ENCODE assay signal across 28 cellular contexts in the genomic region with DNA sequence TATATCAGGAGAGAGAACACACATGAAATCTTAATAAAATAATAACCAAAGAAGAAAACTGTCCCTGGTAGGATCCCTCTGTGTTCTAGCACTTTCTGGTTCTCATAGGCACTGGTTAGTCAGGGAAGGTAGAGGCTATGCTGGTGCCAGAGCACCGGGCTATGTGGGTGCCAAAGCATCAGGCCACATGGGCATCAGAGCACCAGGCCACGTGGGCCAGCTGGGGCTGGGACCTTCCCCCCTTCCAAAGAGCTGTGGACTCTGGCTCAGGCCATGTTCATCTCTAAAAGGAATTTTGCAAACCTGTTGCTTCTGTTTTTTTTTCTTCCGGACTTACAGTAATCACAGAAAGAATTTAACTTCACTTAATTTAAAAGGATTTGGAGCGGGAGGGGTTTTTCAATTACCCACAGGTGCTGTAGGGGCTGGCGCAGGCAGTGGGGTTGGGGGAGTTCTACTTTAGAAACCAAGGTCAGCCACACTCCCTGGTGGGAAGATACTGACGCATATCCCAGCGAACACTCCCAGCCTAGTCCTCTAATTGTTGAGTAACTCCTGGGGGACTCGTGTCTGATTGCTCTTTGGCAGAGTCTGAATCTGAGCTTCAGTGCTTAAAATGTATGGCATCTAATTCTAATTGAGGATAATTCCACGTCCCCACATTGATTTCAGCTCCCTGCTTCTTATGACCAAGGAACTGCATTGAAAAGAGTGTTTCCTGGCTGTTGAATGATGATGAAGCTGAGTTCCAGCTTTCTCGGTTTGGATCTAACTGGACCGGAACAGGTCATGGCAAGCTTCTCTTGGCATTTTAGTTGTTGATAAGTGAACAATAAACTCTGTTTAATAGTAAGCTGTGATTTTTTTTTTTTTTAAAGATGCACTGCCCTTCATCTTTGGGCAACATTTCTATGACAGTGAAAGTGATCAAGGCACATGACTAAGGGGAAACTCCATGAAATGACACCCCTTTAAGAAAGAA.
A peak's percentile ranks its signal among the peaks of the same experiment; 100 is the strongest.
DNase-seq lines count a peak whose midpoint lies in the region; ATAC-seq and TF ChIP-seq lines count a peak whose summit lies in the region.
"Had no signal": no experiment of that assay in that cellular context is flagged by ENCODE, and none has a peak within 500 bp of the region (broad histone marks: within the 10 kb centered on the region; RNA-seq: fewer than 3 reads in every experiment).

No MANE protein-coding gene starts in this region.

- intact Hi-C loops in A673 (cut with micrococcal nuclease; ENCODE audit: unreplicated experiment) (no loop called here), Calu3 (cut with micrococcal nuclease; ENCODE audit: unreplicated experiment) (no loop called here), breast epithelium (cut with DNase I; ENCODE audit: low total_unique reads) (no loop called here)

- H3K27ac Mint-ChIP-seq in WTC11 (no peak overlapping the region), Calu3 (ENCODE audit: unreplicated experiment) (no peak overlapping the region)
- H3K27ac Mint-ChIP-seq: activated naive CD4-positive, alpha-beta T cell treated with anti-CD3 and anti-CD28 coated beads, Interleukin-2, amount 10 ng/mL, durations not matched to agents 7 days and 5 days; stimulated activated memory B cell treated with anti-CD40 and anti-IgM and Interleukin-4, amounts not matched to agents 10 μg/mL and 1 μg/mL and 100 μg/mL, for 72 hours had no signal

- no peak for TF ChIP-seq POLR2A in breast epithelium (IDR thresholded peaks at IDR 0.05)

- POLR2A ChIA-PET in A673 (lab: Charles Lee; ENCODE audit: low non-redundant PET) (no interaction called here), WTC11 (lab: Charles Lee) (no interaction called here)

- no peak overlapping the region for H3K27ac ChIP-seq in A673 (ENCODE audit: low read depth, low read length, poor library complexity, severe bottlenecking)
- no peak overlapping the region for H3K27ac ChIP-seq in breast epithelium
- H3K27ac ChIP-seq: A549, BLaER1, neutrophil, Peyer's patch, SJSA1, uterus had no signal

- no peaks in the 10 kb centered on the region for H3K36me3 Mint-ChIP-seq in WTC11
- H3K36me3 Mint-ChIP-seq in Calu3 (ENCODE audit: insufficient read depth, unreplicated experiment) = no peaks in the 10 kb centered on the region
- H3K36me3 Mint-ChIP-seq: activated naive CD4-positive, alpha-beta T cell treated with anti-CD3 and anti-CD28 coated beads, Interleukin-2, amount 10 ng/mL, durations not matched to agents 7 days and 5 days; stimulated activated memory B cell treated with anti-CD40 and anti-IgM and Interleukin-4, amounts not matched to agents 10 μg/mL and 1 μg/mL and 100 μg/mL, for 72 hours had no signal

- H3K9me3 ChIP-seq in A673 (ENCODE audit: low read depth, low read length, poor library complexity, severe bottlenecking) (no peaks in the 10 kb centered on the region), neuron (ENCODE audit: low read length) (no peaks in the 10 kb centered on the region), breast epithelium (no peaks in the 10 kb centered on the region)
- H3K9me3 ChIP-seq: A549, BLaER1, neutrophil, Peyer's patch, SJSA1, uterus had no signal

- no TSS peak for BruUV-seq in A673 (replicated peaks; lab: Mats Ljungman, UMichigan)
- BruUV-seq in Calu3 (replicated peaks; lab: Mats Ljungman, UMichigan) = no TSS peak

- H3K4me3 Mint-ChIP-seq in WTC11 = no peak overlapping the region
- no peak overlapping the region for H3K4me3 Mint-ChIP-seq in Calu3 (ENCODE audit: low read depth, unreplicated experiment)
- H3K4me3 Mint-ChIP-seq: activated naive CD4-positive, alpha-beta T cell treated with anti-CD3 and anti-CD28 coated beads, Interleukin-2, amount 10 ng/mL, durations not matched to agents 7 days and 5 days; stimulated activated memory B cell treated with anti-CD40 and anti-IgM and Interleukin-4, amounts not matched to agents 10 μg/mL and 1 μg/mL and 100 μg/mL, for 72 hours had no signal

- DNase-seq in A673 (ENCODE audit: low spot score) (peak; percentile 63), WTC11 (ENCODE audit: low spot score) (no peak), fibroblast of villous mesenchyme (ENCODE audit: low read depth) (peak; percentile 19), Calu3 (no peak), KBM-7 (no peak), globus pallidus (ENCODE audit: low spot score) (no peak), breast epithelium (ENCODE audit: low spot score in 2 of 2) (no peak)
- DNase-seq: activated CD4-positive, alpha-beta T cell treated with anti-CD3 and anti-CD28 coated beads, Interleukin-2, amount 50 U/mL, for 1 hour; activated naive CD4-positive, alpha-beta T cell treated with anti-CD3 and anti-CD28 coated beads, Interleukin-2, amount 10 ng/mL, durations not matched to agents 7 days and 5 days; central memory CD4-positive, alpha-beta T cell; dermis blood vessel endothelial cell; DMS79; islet precursor cell; MM.1S; NCI-H146; NCI-H2171; NCI-H524 treated with DMSO at 0.1 percent for 48 hours; Peyer's patch; stimulated activated CD4-positive, alpha-beta T cell treated with anti-CD3 and anti-CD28 coated beads, Interleukin-4, amount 100 ng/mL, for 1 hour; T-helper 1 cell; uterus had no signal

- H3K4me3 ChIP-seq in A673 (ENCODE audit: low read depth, low read length, poor library complexity, severe bottlenecking) = no peak overlapping the region
- H3K4me3 ChIP-seq in fibroblast of villous mesenchyme (ENCODE audit: low read depth, low read length) = no peak overlapping the region
- H3K4me3 ChIP-seq in neuron (ENCODE audit: low read length) = no peak overlapping the region
- H3K4me3 ChIP-seq in breast epithelium = no peak overlapping the region
- H3K4me3 ChIP-seq: A549, BLaER1, K562, Peyer's patch, SJSA1, uterus had no signal

- H3K36me3 ChIP-seq in A673 (ENCODE audit: insufficient read depth, low read length, poor library complexity, severe bottlenecking) (no peaks in the 10 kb centered on the region), neuron (ENCODE audit: insufficient read depth, low read length) (no peaks in the 10 kb centered on the region), breast epithelium (no peaks in the 10 kb centered on the region)
- H3K36me3 ChIP-seq: BLaER1, neutrophil, Peyer's patch, SJSA1, uterus had no signal

- H3K9me3 Mint-ChIP-seq in WTC11 (no peaks in the 10 kb centered on the region), Calu3 (ENCODE audit: low read depth, unreplicated experiment) (no peaks in the 10 kb centered on the region)
- H3K9me3 Mint-ChIP-seq: activated naive CD4-positive, alpha-beta T cell treated with anti-CD3 and anti-CD28 coated beads, Interleukin-2, amount 10 ng/mL, durations not matched to agents 7 days and 5 days; stimulated activated memory B cell treated with anti-CD40 and anti-IgM and Interleukin-4, amounts not matched to agents 10 μg/mL and 1 μg/mL and 100 μg/mL, for 72 hours had no signal

- TF ChIP-seq CTCF in A673 (conservative IDR thresholded peaks at IDR 0.05; ENCODE audit: low read depth, low read length) (no peak), WTC11 (IDR thresholded peaks at IDR 0.05) (no peak), fibroblast of villous mesenchyme (IDR thresholded peaks at IDR 0.05; ENCODE audit: insufficient read depth, low read depth, low read length) (no peak), Calu3 (IDR thresholded peaks at IDR 0.05; ENCODE audit: unreplicated experiment) (no peak), breast epithelium (IDR thresholded peaks at IDR 0.05) (no peak)

- H3K27me3 ChIP-seq in A673 (replicated peaks; ENCODE audit: insufficient read depth, low read depth, low read length, poor library complexity) (no peaks in the 10 kb centered on the region), neuron (ENCODE audit: insufficient read depth, low read length) (no peaks in the 10 kb centered on the region), breast epithelium (no peaks in the 10 kb centered on the region)
- H3K27me3 ChIP-seq: BLaER1, neutrophil, Peyer's patch, SJSA1, uterus had no signal

- H3K4me1 Mint-ChIP-seq in WTC11 = peaks cover 23% of the 10 kb centered on the region
- no peaks in the 10 kb centered on the region for H3K4me1 Mint-ChIP-seq in Calu3 (ENCODE audit: low read depth, unreplicated experiment)
- H3K4me1 Mint-ChIP-seq: activated naive CD4-positive, alpha-beta T cell treated with anti-CD3 and anti-CD28 coated beads, Interleukin-2, amount 10 ng/mL, durations not matched to agents 7 days and 5 days; stimulated activated memory B cell treated with anti-CD40 and anti-IgM and Interleukin-4, amounts not matched to agents 10 μg/mL and 1 μg/mL and 100 μg/mL, for 72 hours had no signal

- ATAC-seq in WTC11 = 0 out of 2 replicates have a peak, but pooled peaks have one; percentile 34
- ATAC-seq: A549; K562; stimulated activated memory B cell treated with anti-CD40 and anti-IgM and Interleukin-4, amounts not matched to agents 10 μg/mL and 1 μg/mL and 100 μg/mL, for 72 hours had no signal

- H3K4me1 ChIP-seq in A673 (ENCODE audit: insufficient read depth, low read length, poor library complexity, severe bottlenecking) = peaks cover 4% of the 10 kb centered on the region
- peaks cover 6% of the 10 kb centered on the region for H3K4me1 ChIP-seq in neuron (ENCODE audit: insufficient read depth, low read length)
- H3K4me1 ChIP-seq in breast epithelium = no peaks in the 10 kb centered on the region
- H3K4me1 ChIP-seq: A549, BLaER1, Peyer's patch, SJSA1, uterus had no signal

- in situ Hi-C loops in KBM-7 (cut with MboI; ENCODE audit: low pct_unique_long_range_greater_than_20kb, low sequenced_read_pairs) = no loop called here

- H2AFZ ChIP-seq in neuron (ENCODE audit: low read depth, low read length) = peak overlapping the region; percentile 27

- CTCF ChIA-PET in A673 (lab: Charles Lee) (no interaction called here), WTC11 (lab: Charles Lee) (interaction anchor here (1.1 kb wide), 1 partner anchor 29 kb away, joined by 4 read pairs; no protein-coding TSS in a partner anchor), Calu3 (lab: Charles Lee) (interaction anchor here (0.7 kb wide), 2 partner anchors 29 to 1074 kb away, joined by 3 read pairs; no protein-coding TSS in a partner anchor)

- H3K27me3 Mint-ChIP-seq in WTC11 (ENCODE audit: low read depth) = no peaks in the 10 kb centered on the region
- H3K27me3 Mint-ChIP-seq in Calu3 (ENCODE audit: unreplicated experiment) = no peaks in the 10 kb centered on the region
- H3K27me3 Mint-ChIP-seq: activated naive CD4-positive, alpha-beta T cell treated with anti-CD3 and anti-CD28 coated beads, Interleukin-2, amount 10 ng/mL, durations not matched to agents 7 days and 5 days; stimulated activated memory B cell treated with anti-CD40 and anti-IgM and Interleukin-4, amounts not matched to agents 10 μg/mL and 1 μg/mL and 100 μg/mL, for 72 hours had no signal

TF ChIP-seq in WTC11, 78 proteins besides CTCF, POLR2A, EP300 and RAD21 (continues in another document):
- no peak for TF ChIP-seq SP1 (CRISPR knock-in tag; conservative IDR thresholded peaks at IDR 0.05)

Comparison
In these comparisons a context has a peak if more than half of its experiments do, and no peak if none do; other contexts are left out.
1. DNase-seq: peak in A673 (single experiment) and fibroblast of villous mesenchyme (single experiment); none in WTC11 (single experiment), Calu3 (single experiment), KBM-7 (single experiment), globus pallidus (single experiment) and breast epithelium (0 of 2).